In the genomic region with DNA sequence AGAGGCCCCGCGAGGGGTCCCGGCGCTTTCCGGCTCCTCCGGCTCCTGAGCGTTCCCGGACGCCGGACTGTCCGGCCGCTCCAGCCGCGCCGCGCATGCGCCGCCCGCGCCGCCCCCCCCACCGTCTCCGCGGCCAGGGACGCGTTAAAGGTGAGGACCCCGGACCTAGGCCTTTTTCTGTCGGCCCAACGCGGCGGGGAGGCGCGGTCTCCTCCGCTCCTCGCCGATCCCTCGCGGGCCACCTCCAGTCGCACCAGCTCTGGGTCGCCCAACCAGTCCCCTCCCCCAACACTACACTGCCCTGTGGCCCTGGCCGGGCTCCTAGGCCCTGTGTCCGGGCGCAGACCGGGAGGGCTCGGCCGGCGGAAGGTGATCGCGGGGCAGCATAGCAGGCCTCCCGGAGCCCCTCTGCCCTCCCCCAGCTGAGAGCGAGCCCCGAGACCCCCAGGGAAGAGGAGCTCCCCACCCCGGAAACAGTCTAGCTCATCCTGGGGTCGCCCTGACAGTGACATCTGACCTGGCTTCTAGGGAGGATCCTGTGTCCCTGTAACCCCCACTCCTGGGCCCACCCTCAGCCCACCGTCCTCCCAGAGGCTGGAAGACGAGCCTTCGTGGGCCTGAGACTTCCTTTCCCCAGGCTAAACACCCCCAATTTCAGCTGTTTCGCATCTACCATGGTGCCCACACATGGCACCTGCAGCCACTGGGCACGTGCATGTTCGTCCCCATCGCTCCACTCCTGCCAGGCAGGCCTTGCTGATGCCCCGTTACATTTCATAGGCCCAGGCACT, we compare ENCODE assay signal across 9 cellular contexts. TPM values are rescaled to one million over a fixed set of nuclear protein-coding genes. Genes with fewer than 3 reads are reported as not detected.
DNase-seq lines count a peak whose midpoint lies in the region; ATAC-seq, FAIRE-seq and TF ChIP-seq lines count a peak whose summit lies in the region.
"Had no signal": no experiment of that assay in that cellular context is flagged by ENCODE, and none has a peak within 500 bp of the region (broad histone marks: within the 10 kb centered on the region; RNA-seq: fewer than 3 reads in every experiment).

No MANE protein-coding gene starts in this region.

- no peak for TF ChIP-seq CTCF in GM20000 (IDR thresholded peaks at IDR 0.05; ENCODE audit: extremely low read depth, missing control alignments)

- H3K27ac Mint-ChIP-seq in T-helper 17 cell = no peak overlapping the region

- peaks cover 6% of the 10 kb centered on the region for H3K4me1 Mint-ChIP-seq in T-helper 17 cell

- peak; percentile 42 for FAIRE-seq in urothelium cell line (lab: Jason Lieb, UNC)

- H3K9ac ChIP-seq in mucosa of rectum (ENCODE audit: low read depth in 1 of 2, low read length in 2 of 2) = peak overlapping the region; percentile 83 to 91

- peak overlapping the region; percentile 76 to 77 for H3K4me3 ChIP-seq in mucosa of rectum (ENCODE audit: low read length in 2 of 2)

- peak overlapping the region; percentile 89 for H3K4me3 Mint-ChIP-seq in T-helper 17 cell

- DNase-seq in NCI-H1105 (lab: John Stamatoyannopoulos, UW) (peak; percentile 29), NCI-H1105 treated with DMSO at 0.1 percent for 48 hours (lab: John Stamatoyannopoulos, UW) (no peak), GM20000 (ENCODE audit: low spot score) (peak; percentile 98), T-helper 17 cell (no peak), urothelium cell line (ENCODE audit: low spot score) (peak; percentile 88)

- peaks cover 0 to 5% of the 10 kb centered on the region in 2 donors for H3K27me3 ChIP-seq in mucosa of rectum (ENCODE audit: control insufficient read depth in 2 of 2, insufficient read depth in 2 of 2, low read length in 2 of 2)

- H3K27me3 Mint-ChIP-seq in T-helper 17 cell = peaks cover 39% of the 10 kb centered on the region

- ATAC-seq in HG03558 (IDR thresholded peaks at IDR 0.05; ENCODE audit: extremely low read depth, unreplicated experiment) (peak; percentile 46), T-helper 17 cell (no peak), esophagus mucosa (peak; percentile 40)

- H3K4me1 ChIP-seq in mucosa of rectum (ENCODE audit: control insufficient read depth in 2 of 2, insufficient read depth in 2 of 2, low read length in 2 of 2) = peaks cover 43 to 51% of the 10 kb centered on the region in 2 donors

- no peaks in the 10 kb centered on the region for H3K9me3 ChIP-seq in T-helper 17 cell (ENCODE audit: control insufficient read depth, low read length, poor library complexity, severe bottlenecking)
- H3K9me3 ChIP-seq in mucosa of rectum (ENCODE audit: control insufficient read depth in 2 of 2, low read length in 2 of 2) = no peaks in the 10 kb centered on the region

- H3K27ac ChIP-seq in mucosa of rectum (ENCODE audit: low read depth in 2 of 2, low read length in 2 of 2) = peak overlapping the region; percentile 66 to 82

- H3K36me3 ChIP-seq in mucosa of rectum (ENCODE audit: control insufficient read depth in 2 of 2, insufficient read depth in 2 of 2, low read length in 2 of 2) = no peaks in the 10 kb centered on the region

- H3K36me3 Mint-ChIP-seq in T-helper 17 cell (ENCODE audit: low read depth) = peaks cover 3% of the 10 kb centered on the region

RNA-seq across cellular contexts. Expression of gene BCAR1, which starts 14.7 kb away (rescaled TPM):
- under 1 TPM in 1 of 2 donors, not detected in 1; 0.50 TPM for total RNA-seq in T-helper 17 cell
- total RNA-seq in esophagus mucosa = 33.0 TPM

RNA-seq across cellular contexts. Expression of gene CTRB1, which starts 47.3 kb away (rescaled TPM):
- total RNA-seq in T-helper 17 cell = not detected
- total RNA-seq in esophagus mucosa = 0.44 TPM
- total RNA-seq: renal cortical epithelial cell had no signal

RNA-seq across cellular contexts. Expression of gene CTRB2, which starts 59.1 kb away (rescaled TPM):
- total RNA-seq in T-helper 17 cell = not detected
- total RNA-seq in esophagus mucosa = not detected
- total RNA-seq: renal cortical epithelial cell had no signal

Comparison
In these comparisons a context has a peak if more than half of its experiments do, and no peak if none do; other contexts are left out.
1. DNase-seq: peak in NCI-H1105 (single experiment), GM20000 (single experiment) and urothelium cell line (single experiment); none in NCI-H1105 treated with DMSO at 0.1 percent for 48 hours (single experiment) and T-helper 17 cell (0 of 3).
2. RNA of gene BCAR1, which starts 14.7 kb away (total RNA-seq): 33.0 TPM in esophagus mucosa (single experiment); 0.50 TPM in T-helper 17 cell; every median in the first group is over 10 times any median in the second.